1 cellular context compared by ENCODE assay signal in the genomic region with DNA sequence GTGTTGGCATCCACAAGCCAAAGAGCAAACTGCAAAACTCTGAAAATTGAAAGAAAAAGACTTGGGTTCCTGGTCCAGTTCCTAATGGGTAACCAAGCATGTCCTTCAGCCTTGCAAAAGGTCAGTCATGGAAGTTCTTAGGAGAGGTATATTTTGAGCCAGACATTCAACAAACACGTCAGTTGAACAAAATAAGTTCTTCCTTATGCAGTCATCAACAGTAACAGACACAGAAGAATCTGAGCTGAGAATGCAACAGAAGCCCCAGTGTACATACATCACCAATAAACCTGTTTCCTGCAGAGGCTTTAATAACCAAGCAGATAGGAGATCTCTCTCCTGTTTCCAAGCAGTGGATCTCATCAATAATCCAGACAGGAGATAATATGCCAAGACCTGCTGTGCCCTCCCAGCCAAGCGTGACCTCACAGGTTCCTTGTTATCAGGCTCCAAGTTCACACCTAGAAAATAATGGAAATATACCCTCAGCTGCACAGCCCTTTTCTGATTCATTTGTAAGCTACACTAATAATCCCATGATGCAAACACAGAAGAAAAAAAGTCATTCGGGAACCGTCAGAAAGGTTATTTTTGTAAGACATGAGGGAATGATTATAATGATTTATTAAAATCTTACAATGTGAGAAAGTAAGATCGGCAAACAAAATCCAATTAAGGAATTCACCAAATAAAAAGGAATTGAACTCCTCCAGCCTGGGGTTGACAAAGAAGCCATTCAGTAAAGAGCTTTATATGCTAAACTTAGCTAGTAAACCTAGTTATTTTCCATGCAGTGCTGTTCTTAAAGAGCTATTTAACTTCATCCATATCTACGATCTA.
TF ChIP-seq lines count a peak whose summit lies in the region.

No MANE protein-coding gene starts in this region.

TF ChIP-seq in neural cell, 6 proteins besides CTCF, POLR2A, EP300 and RAD21 (continued from another document):
- TF ChIP-seq, protein P1, sequence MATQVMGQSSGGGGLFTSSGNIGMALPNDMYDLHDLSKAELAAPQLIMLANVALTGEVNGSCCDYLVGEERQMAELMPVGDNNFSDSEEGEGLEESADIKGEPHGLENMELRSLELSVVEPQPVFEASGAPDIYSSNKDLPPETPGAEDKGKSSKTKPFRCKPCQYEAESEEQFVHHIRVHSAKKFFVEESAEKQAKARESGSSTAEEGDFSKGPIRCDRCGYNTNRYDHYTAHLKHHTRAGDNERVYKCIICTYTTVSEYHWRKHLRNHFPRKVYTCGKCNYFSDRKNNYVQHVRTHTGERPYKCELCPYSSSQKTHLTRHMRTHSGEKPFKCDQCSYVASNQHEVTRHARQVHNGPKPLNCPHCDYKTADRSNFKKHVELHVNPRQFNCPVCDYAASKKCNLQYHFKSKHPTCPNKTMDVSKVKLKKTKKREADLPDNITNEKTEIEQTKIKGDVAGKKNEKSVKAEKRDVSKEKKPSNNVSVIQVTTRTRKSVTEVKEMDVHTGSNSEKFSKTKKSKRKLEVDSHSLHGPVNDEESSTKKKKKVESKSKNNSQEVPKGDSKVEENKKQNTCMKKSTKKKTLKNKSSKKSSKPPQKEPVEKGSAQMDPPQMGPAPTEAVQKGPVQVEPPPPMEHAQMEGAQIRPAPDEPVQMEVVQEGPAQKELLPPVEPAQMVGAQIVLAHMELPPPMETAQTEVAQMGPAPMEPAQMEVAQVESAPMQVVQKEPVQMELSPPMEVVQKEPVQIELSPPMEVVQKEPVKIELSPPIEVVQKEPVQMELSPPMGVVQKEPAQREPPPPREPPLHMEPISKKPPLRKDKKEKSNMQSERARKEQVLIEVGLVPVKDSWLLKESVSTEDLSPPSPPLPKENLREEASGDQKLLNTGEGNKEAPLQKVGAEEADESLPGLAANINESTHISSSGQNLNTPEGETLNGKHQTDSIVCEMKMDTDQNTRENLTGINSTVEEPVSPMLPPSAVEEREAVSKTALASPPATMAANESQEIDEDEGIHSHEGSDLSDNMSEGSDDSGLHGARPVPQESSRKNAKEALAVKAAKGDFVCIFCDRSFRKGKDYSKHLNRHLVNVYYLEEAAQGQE (IDR thresholded peaks at IDR 0.05; ENCODE audit: borderline replicate concordance) = peak; percentile 73
TF ChIP-seq in neural cell: peak in this region for 2.
